ENCODE assay signal across 8 cellular contexts in genomic region chr22:39520874-39521857, GRCh38. TPM values are rescaled to one million over a fixed set of nuclear protein-coding genes. Genes with fewer than 3 reads are reported as not detected.
DNase-seq lines count a peak whose midpoint lies in the region; ATAC-seq and TF ChIP-seq lines count a peak whose summit lies in the region.

No MANE protein-coding gene starts in this region.

- peaks cover 19% of the 10 kb centered on the region for H3K4me1 ChIP-seq in PC-3 (ENCODE audit: insufficient read depth, low read length)

- no peaks in the 10 kb centered on the region for H3K9me3 ChIP-seq in PC-3 (ENCODE audit: low read length)

- peak overlapping the region; percentile 93 for H3K4me2 ChIP-seq in PC-3 (ENCODE audit: low read length)

- H3F3A ChIP-seq in PC-3 (ENCODE audit: low read length, unreplicated experiment): peaks cover 18% of the 10 kb centered on the region

- H3K27ac ChIP-seq in PC-3 (ENCODE audit: low read length) (peak overlapping the region; percentile 80), substantia nigra (ENCODE audit: low read depth, low read length, poor library complexity, severe bottlenecking) (peak overlapping the region; percentile 98)

- peak; percentile 37 for DNase-seq in NCI-H345 (lab: John Stamatoyannopoulos, UW)
- DNase-seq in NCI-H345 treated with DMSO at 0.1 percent for 48 hours (lab: John Stamatoyannopoulos, UW; ENCODE audit: unreplicated experiment): no peak
- DNase-seq in PC-3: peak; percentile 29
- peak; percentile 85 for DNase-seq in fibroblast of gingiva (ENCODE audit: low read depth)
- DNase-seq in naive thymus-derived CD8-positive, alpha-beta T cell: peak in 9 of 10 donors; percentile 47 to 76 (median 63)
- peak in 37 of 49 donors; percentile 28 to 89 (median 55) for DNase-seq in substantia nigra (lab: John Stamatoyannopoulos, UW)

- peaks cover 19% of the 10 kb centered on the region for H3K36me3 ChIP-seq in PC-3 (ENCODE audit: low read depth, low read length)

- peak; percentile 9 for ATAC-seq in HG03025 (IDR thresholded peaks at IDR 0.05; ENCODE audit: low FRiP score, unreplicated experiment)
- no peak for ATAC-seq in PC-3
- peak; percentile 38 for ATAC-seq in activated T-helper 17 cell treated with anti-CD3 and anti-CD28 coated beads, Interleukin-2, amount 50 U/mL, for 72 hours (replicated peaks)
- peak in 1 of 2 donors; percentile 21 for ATAC-seq in naive thymus-derived CD8-positive, alpha-beta T cell

- intact Hi-C loops in PC-3 (cut with micrococcal nuclease): no loop called here

- H3K36me3 Mint-ChIP-seq in activated T-helper 17 cell treated with anti-CD3 and anti-CD28 coated beads, Interleukin-2, amount 50 U/mL, for 72 hours (ENCODE audit: low read depth): peaks cover 76% of the 10 kb centered on the region
- peaks cover 8 to 56% (median 17%) of the 10 kb centered on the region in 3 donors for H3K36me3 Mint-ChIP-seq in naive thymus-derived CD8-positive, alpha-beta T cell

- H3K9ac ChIP-seq in PC-3 (ENCODE audit: low read length): peak overlapping the region; percentile 100

- peak overlapping the region; percentile 92 for H3K4me3 Mint-ChIP-seq in activated T-helper 17 cell treated with anti-CD3 and anti-CD28 coated beads, Interleukin-2, amount 50 U/mL, for 72 hours
- H3K4me3 Mint-ChIP-seq in naive thymus-derived CD8-positive, alpha-beta T cell: peak overlapping the region; percentile 87 to 100 (median 98)

- peak overlapping the region; percentile 99 for H3K4me3 ChIP-seq in PC-3 (ENCODE audit: low read length)

- POLR2A ChIA-PET in PC-3 (lab: Charles Lee; ENCODE audit: unreplicated experiment): no interaction called here
- POLR2A ChIA-PET in naive thymus-derived CD8-positive, alpha-beta T cell (lab: Charles Lee): interaction anchor here (0.5 to 7.5 kb wide), 21 partner anchors 11 to 949 kb away, joined by 3 to 135 read pairs (median 5); partner anchors contain the start of genes MIEF1, RPL3, RPS19BP1 and TAB1

- H3K79me2 ChIP-seq in PC-3 (ENCODE audit: low read length): peaks cover 44% of the 10 kb centered on the region

- peaks cover 40% of the 10 kb centered on the region for H4K20me1 ChIP-seq in PC-3 (ENCODE audit: low read length)

- H3K9me3 Mint-ChIP-seq in activated T-helper 17 cell treated with anti-CD3 and anti-CD28 coated beads, Interleukin-2, amount 50 U/mL, for 72 hours: no peaks in the 10 kb centered on the region
- peaks cover 0 to 3% (median 0%) of the 10 kb centered on the region in 9 donors for H3K9me3 Mint-ChIP-seq in naive thymus-derived CD8-positive, alpha-beta T cell

- H3K27me3 Mint-ChIP-seq in activated T-helper 17 cell treated with anti-CD3 and anti-CD28 coated beads, Interleukin-2, amount 50 U/mL, for 72 hours: no peaks in the 10 kb centered on the region
- peaks cover 0 to 4% (median 0%) of the 10 kb centered on the region in 5 donors for H3K27me3 Mint-ChIP-seq in naive thymus-derived CD8-positive, alpha-beta T cell

- peaks cover 28% of the 10 kb centered on the region for H3K4me1 Mint-ChIP-seq in activated T-helper 17 cell treated with anti-CD3 and anti-CD28 coated beads, Interleukin-2, amount 50 U/mL, for 72 hours
- H3K4me1 Mint-ChIP-seq in naive thymus-derived CD8-positive, alpha-beta T cell: peaks cover 23 to 66% (median 56%) of the 10 kb centered on the region in 4 donors

- no peaks in the 10 kb centered on the region for H3K9me2 ChIP-seq in PC-3 (replicated peaks; ENCODE audit: low read length)

- TF ChIP-seq CTCF in PC-3 (conservative IDR thresholded peaks at IDR 0.05; ENCODE audit: low read depth, low read length): no peak

- H3K27ac Mint-ChIP-seq in activated T-helper 17 cell treated with anti-CD3 and anti-CD28 coated beads, Interleukin-2, amount 50 U/mL, for 72 hours: peak overlapping the region; percentile 98
- peak overlapping the region; percentile 91 to 100 (median 99) for H3K27ac Mint-ChIP-seq in naive thymus-derived CD8-positive, alpha-beta T cell

- TSS peak; percentile 56 for BruUV-seq in PC-3 (replicated peaks; lab: Mats Ljungman, UMichigan)

- CTCF ChIA-PET in PC-3 (lab: Charles Lee): no interaction called here

- no peaks in the 10 kb centered on the region for H3K27me3 ChIP-seq in PC-3 (ENCODE audit: low read length)

- H2AFZ ChIP-seq in PC-3 (ENCODE audit: low read length): no peak overlapping the region

RNA-seq across cellular contexts. Expression of gene ATF4, which starts 0.8 kb away (rescaled TPM):
- 230 and 240 TPM in 2 replicates for total RNA-seq in PC-3 (2014; rRNA removed)
- total RNA-seq in activated T-helper 17 cell treated with anti-CD3 and anti-CD28 coated beads, Interleukin-2, amount 50 U/mL, for 72 hours: 100 to 1,000 TPM; 338 to 432 TPM
- total RNA-seq in naive thymus-derived CD8-positive, alpha-beta T cell: 100 to 1,000 TPM; 301 to 312 TPM
- 100 to 1,000 TPM in 1 of 3 donors, 10 to 100 TPM in 2; 51.9 to 122 (median 61.0) TPM for polyA plus RNA-seq in naive thymus-derived CD8-positive, alpha-beta T cell

RNA-seq across cellular contexts. Expression of gene RPS19BP1, which starts 11.4 kb away (rescaled TPM):
- total RNA-seq in PC-3 (2014; rRNA removed): 253 and 320 TPM in 2 replicates
- 100 to 1,000 TPM in 1 of 2 donors, 10 to 100 TPM in 1; 61.3 to 102 TPM for total RNA-seq in activated T-helper 17 cell treated with anti-CD3 and anti-CD28 coated beads, Interleukin-2, amount 50 U/mL, for 72 hours
- total RNA-seq in naive thymus-derived CD8-positive, alpha-beta T cell: 10 to 100 TPM; 76.1 to 78.2 TPM
- polyA plus RNA-seq in naive thymus-derived CD8-positive, alpha-beta T cell: 100 to 1,000 TPM; 122 to 129 (median 128) TPM

RNA-seq across cellular contexts. Expression of gene MIEF1, which starts 19.1 kb away (rescaled TPM):
- 22.1 and 23.2 TPM in 2 replicates for total RNA-seq in PC-3 (2014; rRNA removed)
- total RNA-seq in activated T-helper 17 cell treated with anti-CD3 and anti-CD28 coated beads, Interleukin-2, amount 50 U/mL, for 72 hours: 10 to 100 TPM; 34.7 to 54.0 TPM
- total RNA-seq in naive thymus-derived CD8-positive, alpha-beta T cell: 10 to 100 TPM; 41.8 to 47.8 TPM
- 10 to 100 TPM; 22.2 to 35.8 (median 25.9) TPM for polyA plus RNA-seq in naive thymus-derived CD8-positive, alpha-beta T cell

RNA-seq across cellular contexts. Expression of gene CACNA1I, which starts 49.4 kb away (rescaled TPM):
- total RNA-seq in PC-3 (2014; rRNA removed): 0.06 TPM in 1 of 2 replicates, not detected in the other
- total RNA-seq in activated T-helper 17 cell treated with anti-CD3 and anti-CD28 coated beads, Interleukin-2, amount 50 U/mL, for 72 hours: 1 to 10 TPM in 1 of 2 donors, under 1 TPM in 1; 0.84 to 5.3 TPM
- 10 to 100 TPM; 14.4 to 14.9 TPM for total RNA-seq in naive thymus-derived CD8-positive, alpha-beta T cell
- under 1 TPM; 0.04 to 0.33 (median 0.10) TPM for polyA plus RNA-seq in naive thymus-derived CD8-positive, alpha-beta T cell
